8 cellular contexts compared by ENCODE assay signal in genomic region chr11:73334244-73335203, GRCh38. TPM values are rescaled to one million over a fixed set of nuclear protein-coding genes. Genes with fewer than 3 reads are reported as not detected.
DNase-seq lines count a peak whose midpoint lies in the region; ATAC-seq and TF ChIP-seq lines count a peak whose summit lies in the region.

No MANE protein-coding gene starts in this region.

- no peak for ATAC-seq in GM19455 (IDR thresholded peaks at IDR 0.05; ENCODE audit: unreplicated experiment)
- no peak for ATAC-seq in GM18511 (IDR thresholded peaks at IDR 0.05; ENCODE audit: unreplicated experiment)

- peak overlapping the region; percentile 73 for H3K27ac ChIP-seq in RWPE1
- H3K27ac ChIP-seq in prostate gland = peak overlapping the region; percentile 56 to 71

- no peak overlapping the region for H3K4me3 ChIP-seq in prostate gland

- H3K9me3 ChIP-seq in prostate gland = no peaks in the 10 kb centered on the region

- POLR2A ChIA-PET in RWPE1 (lab: Yijun Ruan, JAX; ENCODE audit: low non-redundant PET) = no interaction called here
- POLR2A ChIA-PET in activated CD4-positive, alpha-beta memory T cell treated with anti-CD3 and anti-CD28 coated beads for 36 hours (lab: Charles Lee) = interaction anchor here (1.4 kb wide), 1 partner anchor 27 kb away, joined by 5 read pairs; no protein-coding TSS in a partner anchor

- no peaks in the 10 kb centered on the region for H3K36me3 Mint-ChIP-seq in activated CD4-positive, alpha-beta memory T cell treated with anti-CD3 and anti-CD28 coated beads for 36 hours

- H3K27me3 ChIP-seq in prostate gland (replicated peaks; ENCODE audit: insufficient read depth) = no peaks in the 10 kb centered on the region

- H3K4me1 Mint-ChIP-seq in activated CD4-positive, alpha-beta memory T cell treated with anti-CD3 and anti-CD28 coated beads for 36 hours (ENCODE audit: low read depth) = no peaks in the 10 kb centered on the region

- no peak overlapping the region for H3K27ac Mint-ChIP-seq in activated CD4-positive, alpha-beta memory T cell treated with anti-CD3 and anti-CD28 coated beads for 36 hours

- intact Hi-C loops in prostate gland (cut with DNase I) = loop anchor here (1.0 kb wide), 1 partner anchor 27 kb away; no protein-coding TSS in a partner anchor
- intact Hi-C loops in activated CD4-positive, alpha-beta memory T cell treated with anti-CD3 and anti-CD28 coated beads for 36 hours (cut with micrococcal nuclease) = loop anchor here (1.0 to 5.0 kb wide), 3 partner anchors 27 to 147 kb away; no protein-coding TSS in a partner anchor

- 26% methylated on average over 7 of the region's 7 CpGs for WGBS in prostate gland

- H3K36me3 ChIP-seq in prostate gland = no peaks in the 10 kb centered on the region

- DNase-seq in EH (ENCODE audit: low read depth) (peak; percentile 96), RWPE1 (ENCODE audit: low spot score) (peak; percentile 77), fibroblast of the conjunctiva (ENCODE audit: low read depth) (peak; percentile 67), prostate gland (ENCODE audit: low spot score) (no peak)
- no peak for DNase-seq in stimulated activated CD4-positive, alpha-beta T cell treated with anti-CD3 and anti-CD28 coated beads, Interleukin-1b, Interleukin-23, amount 100 ng/mL, for 48 hours
- DNase-seq in activated CD4-positive, alpha-beta memory T cell treated with anti-CD3 and anti-CD28 coated beads for 36 hours = no peak

- H3K4me3 Mint-ChIP-seq in activated CD4-positive, alpha-beta memory T cell treated with anti-CD3 and anti-CD28 coated beads for 36 hours = no peak overlapping the region

- TF ChIP-seq POLR2A in prostate gland (IDR thresholded peaks at IDR 0.05) = no peak

- no peak for TF ChIP-seq CTCF in RWPE1 (conservative IDR thresholded peaks at IDR 0.05; ENCODE audit: low read depth)
- no peak for TF ChIP-seq CTCF in prostate gland (IDR thresholded peaks at IDR 0.05)

- CTCF ChIA-PET in RWPE1 (lab: Yijun Ruan, JAX) = interaction anchor here (0.6 to 5.3 kb wide), 15 partner anchors 8 to 546 kb away, joined by 3 to 79 read pairs (median 5); no protein-coding TSS in a partner anchor
- CTCF ChIA-PET in activated CD4-positive, alpha-beta memory T cell treated with anti-CD3 and anti-CD28 coated beads for 36 hours (lab: Charles Lee) = interaction anchor here (0.5 to 6.2 kb wide), 23 partner anchors 8 to 381 kb away, joined by 3 to 123 read pairs (median 4); partner anchors contain the start of gene ARHGEF17

- no peaks in the 10 kb centered on the region for H3K27me3 Mint-ChIP-seq in activated CD4-positive, alpha-beta memory T cell treated with anti-CD3 and anti-CD28 coated beads for 36 hours

- no peaks in the 10 kb centered on the region for H3K9me3 Mint-ChIP-seq in activated CD4-positive, alpha-beta memory T cell treated with anti-CD3 and anti-CD28 coated beads for 36 hours

- H3K4me1 ChIP-seq in prostate gland (replicated peaks) = peaks cover 3% of the 10 kb centered on the region

RNA-seq across cellular contexts. Expression of gene ARHGEF17, which starts 26.4 kb away (rescaled TPM):
- total RNA-seq in prostate gland = 10 to 100 TPM; 34.0 to 66.9 TPM
- total RNA-seq in activated CD4-positive, alpha-beta memory T cell treated with anti-CD3 and anti-CD28 coated beads for 36 hours = under 1 TPM in 1 of 2 experiments, not detected in 1; 0.07 TPM

RNA-seq across cellular contexts. Expression of gene RELT, which starts 41.7 kb away (rescaled TPM):
- total RNA-seq in prostate gland = 10 to 100 TPM in 1 of 2 donors, under 1 TPM in 1; 0.96 to 10.3 TPM
- 10 to 100 TPM; 18.5 to 18.9 TPM for total RNA-seq in activated CD4-positive, alpha-beta memory T cell treated with anti-CD3 and anti-CD28 coated beads for 36 hours

Comparison
In these comparisons a context has a peak if more than half of its experiments do, and no peak if none do; other contexts are left out.
1. DNase-seq: peak in EH (single experiment), RWPE1 (single experiment) and fibroblast of the conjunctiva (single experiment); none in prostate gland (single experiment), stimulated activated CD4-positive, alpha-beta T cell treated with anti-CD3 and anti-CD28 coated beads, Interleukin-1b, Interleukin-23, amount 100 ng/mL, for 48 hours (single experiment) and activated CD4-positive, alpha-beta memory T cell treated with anti-CD3 and anti-CD28 coated beads for 36 hours (single experiment).
2. RNA of gene ARHGEF17, which starts 26.4 kb away (total RNA-seq): 34.0 to 66.9 TPM in prostate gland; 0.07 TPM in activated CD4-positive, alpha-beta memory T cell treated with anti-CD3 and anti-CD28 coated beads for 36 hours; every median in the first group is over 10 times any median in the second.